8 cellular contexts compared by ENCODE assay signal in the genomic region with DNA sequence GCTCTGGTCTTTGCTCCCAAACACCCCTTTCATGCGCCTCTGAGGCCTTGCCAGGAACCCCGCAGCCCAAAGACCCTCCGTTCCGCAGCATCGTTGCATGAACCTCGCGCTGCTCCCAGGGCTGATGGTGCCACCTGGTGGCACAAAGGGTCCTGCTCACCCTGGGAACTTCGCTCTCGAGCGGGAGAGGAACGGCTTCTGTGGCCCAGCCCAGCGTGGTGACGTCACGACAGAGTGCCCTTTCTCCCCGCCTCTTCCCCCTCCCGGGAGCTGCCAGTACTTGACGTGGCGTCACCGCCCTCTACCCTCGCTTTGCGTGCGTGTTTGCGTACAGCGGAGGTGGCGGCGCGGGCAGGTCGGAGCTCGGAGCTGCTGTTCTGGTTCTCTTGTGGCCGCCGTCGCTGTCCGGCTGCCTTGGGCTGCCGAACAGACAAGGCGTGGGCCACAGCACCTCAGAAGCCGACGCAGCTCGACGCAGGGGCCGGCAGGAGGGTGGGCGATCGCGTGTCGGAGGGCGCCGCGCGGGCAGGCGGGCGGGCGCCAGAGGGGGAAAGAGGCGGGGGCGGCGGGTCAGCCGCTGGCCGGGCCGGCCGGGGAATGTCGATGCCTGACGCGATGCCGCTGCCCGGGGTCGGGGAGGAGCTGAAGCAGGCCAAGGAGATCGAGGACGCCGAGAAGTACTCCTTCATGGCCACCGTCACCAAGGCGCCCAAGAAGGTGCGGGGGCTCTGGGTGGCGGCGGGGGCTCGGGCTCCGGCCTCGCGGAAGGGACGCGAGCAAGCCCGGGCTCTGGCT. TPM values are rescaled to one million over a fixed set of nuclear protein-coding genes. Genes with fewer than 3 reads are reported as not detected.
DNase-seq lines count a peak whose midpoint lies in the region; ATAC-seq, FAIRE-seq and TF ChIP-seq lines count a peak whose summit lies in the region.

A gene (plus strand): TSS at position 310 of the 795 bp plus-strand sequence. CDS start 288 bp downstream, at position 598.

- no peaks in the 10 kb centered on the region for H3K9me3 Mint-ChIP-seq in Calu3 (ENCODE audit: low read depth, unreplicated experiment)
- H3K9me3 Mint-ChIP-seq in effector memory CD8-positive, alpha-beta T cell: no peaks in the 10 kb centered on the region
- H3K9me3 Mint-ChIP-seq in memory B cell: no peaks in the 10 kb centered on the region

- peak; percentile 97 for DNase-seq in Calu3
- DNase-seq in HTR-8/SVneo (ENCODE audit: insufficient read length, low spot score): peak; percentile 87
- DNase-seq in NOMO-1 treated with DMSO at 0.1 percent for 48 hours (lab: John Stamatoyannopoulos, UW; ENCODE audit: unreplicated experiment): peak; percentile 99
- DNase-seq in activated CD8-positive, alpha-beta memory T cell treated with anti-CD3 and anti-CD28 coated beads for 4 hours (ENCODE audit: low read depth in 2 of 2): peak; percentile 99
- peak; percentile 99 to 100 (median 99) for DNase-seq in effector memory CD8-positive, alpha-beta T cell
- DNase-seq in memory B cell (ENCODE audit: low spot score in 2 of 2): peak; percentile 97 to 99
- peak; percentile 98 for DNase-seq in stimulated activated CD8-positive, alpha-beta memory T cell treated with anti-CD3 and anti-CD28 coated beads, Interleukin-12 subunit alpha, Interleukin-12 subunit beta, amount 100 ng/mL, for 24 hours (ENCODE audit: extremely low read depth)

- FAIRE-seq in HTR-8/SVneo (lab: Jason Lieb, UNC): peak; percentile 86

- peaks cover 29% of the 10 kb centered on the region for H3K36me3 Mint-ChIP-seq in Calu3 (ENCODE audit: insufficient read depth, unreplicated experiment)
- peaks cover 7% of the 10 kb centered on the region for H3K36me3 Mint-ChIP-seq in effector memory CD8-positive, alpha-beta T cell (ENCODE audit: insufficient read depth)
- H3K36me3 Mint-ChIP-seq in memory B cell: peaks cover 2% of the 10 kb centered on the region

- H3K4me1 Mint-ChIP-seq in Calu3 (ENCODE audit: low read depth, unreplicated experiment): peaks cover 29% of the 10 kb centered on the region
- peaks cover 28 to 35% of the 10 kb centered on the region in 2 donors for H3K4me1 Mint-ChIP-seq in effector memory CD8-positive, alpha-beta T cell (ENCODE audit: low read depth in 2 of 2)
- H3K4me1 Mint-ChIP-seq in memory B cell: peaks cover 26% of the 10 kb centered on the region

- peak within 1 kb of the TSS; percentile 88 for H3K4me3 Mint-ChIP-seq in Calu3 (ENCODE audit: low read depth, unreplicated experiment)
- H3K4me3 Mint-ChIP-seq in effector memory CD8-positive, alpha-beta T cell: peak within 1 kb of the TSS; percentile 98 to 99
- H3K4me3 Mint-ChIP-seq in memory B cell: peak within 1 kb of the TSS; percentile 97

- CTCF ChIA-PET in Calu3 (lab: Charles Lee): interaction anchor here (0.6 to 7.5 kb wide), 23 partner anchors 9 to 452 kb away, joined by 3 to 101 read pairs (median 4); no protein-coding TSS in a partner anchor

- peak; percentile 83 for TF ChIP-seq CTCF in Calu3 (IDR thresholded peaks at IDR 0.05; ENCODE audit: unreplicated experiment)

- intact Hi-C loops in Calu3 (cut with micrococcal nuclease; ENCODE audit: unreplicated experiment): loop anchor here (1.0 to 5.0 kb wide), 6 partner anchors 26 to 437 kb away; a partner anchor contains a TSS

- no TSS peak for BruUV-seq in Calu3 (replicated peaks; lab: Mats Ljungman, UMichigan)

- H3K27ac Mint-ChIP-seq in Calu3 (ENCODE audit: unreplicated experiment) (peak within 1 kb of the TSS; percentile 75), memory B cell (peak within 1 kb of the TSS; percentile 98)
- peak within 1 kb of the TSS; percentile 99 for H3K27ac Mint-ChIP-seq in effector memory CD8-positive, alpha-beta T cell

- ATAC-seq in GM21367 (IDR thresholded peaks at IDR 0.05; ENCODE audit: unreplicated experiment) (peak; percentile 97), memory B cell (ENCODE audit: low read depth) (peak; percentile 98)
- peak; percentile 98 for ATAC-seq in effector memory CD8-positive, alpha-beta T cell (replicated peaks)

- no peaks in the 10 kb centered on the region for H3K27me3 Mint-ChIP-seq in Calu3 (ENCODE audit: unreplicated experiment)
- peaks cover 4 to 17% of the 10 kb centered on the region in 2 donors for H3K27me3 Mint-ChIP-seq in effector memory CD8-positive, alpha-beta T cell
- H3K27me3 Mint-ChIP-seq in memory B cell: peaks cover 3% of the 10 kb centered on the region

RNA-seq across cellular contexts. Expression of the gene that starts here (rescaled TPM):
- 54.2 and 56.5 TPM in 2 replicates for total RNA-seq in Calu3 (2022)

Comparison
In these comparisons a context has a peak if more than half of its experiments do, and no peak if none do; other contexts are left out.
1. Peak in every context shown above with its lines: DNase-seq and ATAC-seq.